ENCODE assay signal across 8 cellular contexts in genomic region chr7:132614428-132615076, GRCh38. TPM values are rescaled to one million over a fixed set of nuclear protein-coding genes. Genes with fewer than 3 reads are reported as not detected.
DNase-seq lines count a peak whose midpoint lies in the region; ATAC-seq and TF ChIP-seq lines count a peak whose summit lies in the region.

No MANE protein-coding gene starts in this region.

- H3K9ac ChIP-seq in HUES6 (ENCODE audit: low read length) (no peak overlapping the region), MM.1S (ENCODE audit: low read length) (no peak overlapping the region)

- peaks cover 23% of the 10 kb centered on the region for H3K27me3 ChIP-seq in HUES6 (ENCODE audit: control insufficient read depth, insufficient read depth, low read length)
- H3K27me3 ChIP-seq in dorsolateral prefrontal cortex = peaks cover 0 to 4% (median 0%) of the 10 kb centered on the region in 45 donors
- peaks cover 0 to 29% (median 0%) of the 10 kb centered on the region in 7 donors for H3K27me3 ChIP-seq in spleen (replicated peaks in 1 of 7)
- H3K27me3 ChIP-seq in MM.1S (replicated peaks; ENCODE audit: insufficient read depth, low read length) = no peaks in the 10 kb centered on the region

- H3K4me3 Mint-ChIP-seq in mesothelial cell of epicardium = peak overlapping the region; percentile 59

- H3K27ac ChIP-seq in HUES6 (ENCODE audit: low read depth, low read length) (no peak overlapping the region), dorsolateral prefrontal cortex (peak overlapping the region in 3 of 59 donors; percentile 19 to 69 (median 36)), spleen (no peak overlapping the region), MM.1S (ENCODE audit: low read length) (no peak overlapping the region)

- no peaks in the 10 kb centered on the region for H3K79me2 ChIP-seq in MM.1S (ENCODE audit: low read length)

- H3K4me2 ChIP-seq in MM.1S (ENCODE audit: low read depth, low read length) = no peak overlapping the region

- peaks cover 63% of the 10 kb centered on the region for H3K27me3 Mint-ChIP-seq in mesothelial cell of epicardium (ENCODE audit: low read depth)

- H2AFZ ChIP-seq in MM.1S (ENCODE audit: low read length) = no peak overlapping the region

- H3K36me3 ChIP-seq in HUES6 (ENCODE audit: control insufficient read depth, insufficient read depth, low read length) (no peaks in the 10 kb centered on the region), spleen (no peaks in the 10 kb centered on the region), MM.1S (replicated peaks; ENCODE audit: insufficient read depth, low read length) (no peaks in the 10 kb centered on the region)

- no peak for ATAC-seq in HG02571 (IDR thresholded peaks at IDR 0.05; ENCODE audit: unreplicated experiment)

- no peak for TF ChIP-seq POLR2A in spleen (IDR thresholded peaks at IDR 0.05)

- H3K36me3 Mint-ChIP-seq in mesothelial cell of epicardium = no peaks in the 10 kb centered on the region

- H4K20me1 ChIP-seq in MM.1S (ENCODE audit: insufficient read depth, low read length) = no peaks in the 10 kb centered on the region

- H3K27ac Mint-ChIP-seq in mesothelial cell of epicardium = no peak overlapping the region

- TF ChIP-seq CTCF in AG10803 (conservative IDR thresholded peaks at IDR 0.05; ENCODE audit: low read length) = no peak; the same call in 1 of the 2 replicates
- peak in 15 of 56 donors; percentile 9 to 43 (median 20) for TF ChIP-seq CTCF in dorsolateral prefrontal cortex (IDR thresholded peaks at IDR 0.05 in 54 of 56, conservative IDR thresholded peaks at IDR 0.05 in 2 of 56; ENCODE audit: low read depth in 1 of 56, partially characterized antibody in 56 of 56)
- no peak for TF ChIP-seq CTCF in mesothelial cell of epicardium (IDR thresholded peaks at IDR 0.05; ENCODE audit: unreplicated experiment)
- TF ChIP-seq CTCF in spleen (IDR thresholded peaks at IDR 0.05 in 8 of 11, conservative IDR thresholded peaks at IDR 0.05 in 3 of 11) = peak in 2 of 11 experiments; percentile 14 to 17
- TF ChIP-seq CTCF in MM.1S (IDR thresholded peaks at IDR 0.05; ENCODE audit: low read length) = no peak

- 16 to 17% (median 16%) methylated on average over 19 of the region's 19 CpGs for WGBS in spleen, 5 donors

- H3K9me3 Mint-ChIP-seq in mesothelial cell of epicardium = no peaks in the 10 kb centered on the region

- H3K4me3 ChIP-seq in AG10803 (ENCODE audit: low read length) (peak overlapping the region; percentile 27), HUES6 (ENCODE audit: low read depth, low read length) (peak overlapping the region; percentile 61), dorsolateral prefrontal cortex (peak overlapping the region in 58 of 59 donors; percentile 8 to 54 (median 33)), spleen (peak overlapping the region in 3 of 8 donors; percentile 6 to 21 (median 19)), MM.1S (ENCODE audit: low read length) (no peak overlapping the region)

- DNase-seq in AG10803 (ENCODE audit: low read depth) = peak; percentile 26
- DNase-seq in dorsolateral prefrontal cortex = peak in 6 of 10 donors; percentile 23 to 55 (median 42)
- no peak for DNase-seq in mesothelial cell of epicardium (ENCODE audit: low spot score in 2 of 2, unreplicated experiment in 2 of 2)
- no peak for DNase-seq in spleen
- DNase-seq in MM.1S = no peak
- no peak for DNase-seq in NCI-H2081 treated with DMSO at 0.1 percent for 48 hours (lab: John Stamatoyannopoulos, UW)

- H3K4me1 Mint-ChIP-seq in mesothelial cell of epicardium = peaks cover 16% of the 10 kb centered on the region

- H3K4me1 ChIP-seq in HUES6 (ENCODE audit: control insufficient read depth, insufficient read depth, low read length) (peaks cover 25% of the 10 kb centered on the region), spleen (peaks cover 0 to 14% (median 6%) of the 10 kb centered on the region in 6 donors), MM.1S (ENCODE audit: low read length) (no peaks in the 10 kb centered on the region)

- no peaks in the 10 kb centered on the region for H3F3A ChIP-seq in MM.1S (ENCODE audit: insufficient read depth, low read length)

- intact Hi-C loops in dorsolateral prefrontal cortex (cut with DNase I) = no loop called here
- intact Hi-C loops in spleen (cut with DNase I; ENCODE audit: low total_unique reads) = no loop called here

- H3K9me3 ChIP-seq in HUES6 (ENCODE audit: control insufficient read depth, insufficient read depth, low read depth, low read length) = no peaks in the 10 kb centered on the region
- H3K9me3 ChIP-seq in spleen = no peaks in the 10 kb centered on the region
- H3K9me3 ChIP-seq in MM.1S (replicated peaks; ENCODE audit: insufficient read depth, low read length) = no peaks in the 10 kb centered on the region

- no peaks in the 10 kb centered on the region for H3K9me2 ChIP-seq in MM.1S (replicated peaks; ENCODE audit: insufficient read depth, low read length)

RNA-seq across cellular contexts. Expression of gene PLXNA4, which starts 38.3 kb away (rescaled TPM):
- total RNA-seq in dorsolateral prefrontal cortex (10 to 100 TPM; 11.6 to 71.1 (median 49.9) TPM), mesothelial cell of epicardium (4.3 to 5.2 TPM (median 4.5 TPM) in 3 replicates), spleen (10 to 100 TPM in 4 of 7 donors, 1 to 10 TPM in 3; 7.7 to 14.7 (median 10.1) TPM)
- under 1 TPM; 0.15 to 0.38 (median 0.33) TPM for polyA plus RNA-seq in spleen

Comparison
In these comparisons a context has a peak if more than half of its experiments do, and no peak if none do; other contexts are left out.
1. DNase-seq: peak in AG10803 (single experiment) and dorsolateral prefrontal cortex (6 of 10); none in mesothelial cell of epicardium (0 of 2), spleen (single experiment), MM.1S (single experiment) and NCI-H2081 treated with DMSO at 0.1 percent for 48 hours (single experiment).